Comparison of ENCODE assay signal across 24 cellular contexts in genomic region chr10:130207205-130207604, GRCh38.
DNase-seq lines count a peak whose midpoint lies in the region; ATAC-seq, FAIRE-seq and TF ChIP-seq lines count a peak whose summit lies in the region.
"Had no signal": no experiment of that assay in that cellular context is flagged by ENCODE, and none has a peak within 500 bp of the region (broad histone marks: within the 10 kb centered on the region; RNA-seq: fewer than 3 reads in every experiment).

No MANE protein-coding gene starts in this region.

- H3K4me1 ChIP-seq in HepG2 (ENCODE audit: insufficient read depth, low read length) (no peaks in the 10 kb centered on the region), right lobe of liver (no peaks in the 10 kb centered on the region), K562 (replicated peaks in 1 of 2; ENCODE audit: control insufficient read depth in 2 of 2, insufficient read depth in 2 of 2, low read length in 2 of 2) (peaks cover 0 to 6% of the 10 kb centered on the region in 2 experiments; a peak in 2 of 5 replicates), H1 (replicated peaks in 1 of 4; ENCODE audit: control insufficient read depth in 3 of 4, insufficient read depth in 4 of 4, low read length in 3 of 4) (no peaks in the 10 kb centered on the region)

- POLR2A ChIA-PET in HepG2 (lab: Yijun Ruan, JAX) (no interaction called here), K562 (lab: Yijun Ruan, JAX) (no interaction called here), H1 (lab: Charles Lee; ENCODE audit: partially characterized antibody) (no interaction called here)

- DNase-seq in HepG2 (ENCODE audit: low spot score) (no peak), right lobe of liver (no peak), K562 (ENCODE audit: extremely low read depth in 1 of 4, low spot score in 3 of 4) (no peak), H1 (ENCODE audit: low read depth in 1 of 2, low spot score in 2 of 2) (no peak), urothelium cell line (ENCODE audit: low spot score) (no peak), COLO668 (lab: John Stamatoyannopoulos, UW; ENCODE audit: unreplicated experiment) (no peak), GM19240 (ENCODE audit: insufficient read length, low spot score) (no peak)
- no peak for DNase-seq in effector memory CD8-positive, alpha-beta T cell
- DNase-seq: CD4-positive, CD25-positive, alpha-beta regulatory T cell; CD8-positive, alpha-beta T cell; DMS 273 treated with DMSO at 0.1 percent for 48 hours; DMS53; DMS79 treated with DMSO at 0.1 percent for 48 hours; GF-D8; HCEC 1CT had no signal

- no peak overlapping the region for H3K18ac ChIP-seq in H1 (ENCODE audit: extremely low read depth, low read length)

- H3K9me3 Mint-ChIP-seq in effector memory CD8-positive, alpha-beta T cell = no peaks in the 10 kb centered on the region
- H3K9me3 Mint-ChIP-seq: CD4-positive, CD25-positive, alpha-beta regulatory T cell; CD8-positive, alpha-beta T cell had no signal

- CTCF ChIA-PET in HepG2 (lab: Yijun Ruan, JAX; ENCODE audit: low intra/inter-chr PET ratio, low total read pairs) = no interaction called here
- CTCF ChIA-PET in K562 (lab: Yijun Ruan, JAX; ENCODE audit: low intra/inter-chr PET ratio) = no interaction called here
- CTCF ChIA-PET in H1 (lab: Charles Lee; ENCODE audit: partially characterized antibody) = no interaction called here

- TF ChIP-seq RAD21 in HepG2 (CRISPR knock-in tag; IDR thresholded peaks at IDR 0.05) = no peak
- TF ChIP-seq RAD21 in K562 (CRISPR knock-in tag; conservative IDR thresholded peaks at IDR 0.05 in 1 of 2, IDR thresholded peaks at IDR 0.05 in 1 of 2) = no peak
- no peak for TF ChIP-seq RAD21 in H1 (IDR thresholded peaks at IDR 0.05 in 1 of 2, conservative IDR thresholded peaks at IDR 0.05 in 1 of 2; ENCODE audit: low read depth in 2 of 2, low read length in 2 of 2)

- no peak overlapping the region for H2BK120ac ChIP-seq in H1 (replicated peaks; ENCODE audit: low read depth, low read length)

- 81% methylated on average over 3 of the region's 3 CpGs for WGBS in HepG2 (ENCODE audit: low lambda C conversion rate)
- 62% methylated on average over 3 of the region's 3 CpGs for WGBS in right lobe of liver (ENCODE audit: insufficient coverage, low coverage, low lambda C conversion rate, missing lambda C conversion rate)
- WGBS in K562 (ENCODE audit: insufficient coverage, low coverage, missing lambda C conversion rate) = no CpG with 5 or more reads among the region's 3 CpGs
- 90 to 100% methylated on average over 2 to 3 of the region's 3 CpGs for WGBS in H1 (ENCODE audit: extremely low coverage in 1 of 2, insufficient coverage in 1 of 2, insufficient read length in 1 of 2, insufficient replicate concordance in 2 of 2, low coverage in 1 of 2, low lambda C conversion rate in 2 of 2, missing lambda C conversion rate in 1 of 2), 2 experiments

- peak overlapping the region; percentile 94 for H3K56ac ChIP-seq in H1 (replicated peaks; ENCODE audit: insufficient read length, low read depth, low read length)

- H3K79me2 ChIP-seq in HepG2 (ENCODE audit: insufficient read depth, low read length) = no peaks in the 10 kb centered on the region
- H3K79me2 ChIP-seq in K562 (ENCODE audit: control insufficient read depth, insufficient read depth, low read length) = no peaks in the 10 kb centered on the region
- no peaks in the 10 kb centered on the region for H3K79me2 ChIP-seq in H1 (ENCODE audit: control insufficient read depth in 1 of 2, insufficient read depth in 2 of 2, low read length in 2 of 2)

- H3K36me3 ChIP-seq in HepG2 (replicated peaks in 1 of 2; ENCODE audit: control insufficient read depth in 1 of 2, insufficient read depth in 2 of 2, low read length in 2 of 2) (no peaks in the 10 kb centered on the region), right lobe of liver (no peaks in the 10 kb centered on the region), K562 (ENCODE audit: control insufficient read depth, insufficient read depth, low read length) (no peaks in the 10 kb centered on the region), H1 (ENCODE audit: control insufficient read depth in 2 of 4, insufficient read depth in 4 of 4, low read length in 3 of 4) (no peaks in the 10 kb centered on the region)
- H3K36me3 ChIP-seq: BLaER1 had no signal

- H3K27me3 ChIP-seq in HepG2 (ENCODE audit: control insufficient read depth in 1 of 2, insufficient read depth in 2 of 2, low read length in 2 of 2) (peaks cover 0 to 8% of the 10 kb centered on the region in 2 experiments; a peak in 2 of 5 replicates), right lobe of liver (no peaks in the 10 kb centered on the region), K562 (ENCODE audit: control insufficient read depth in 2 of 2, insufficient read depth in 2 of 2, low read length in 2 of 2) (no peaks in the 10 kb centered on the region), H1 (replicated peaks in 1 of 4; ENCODE audit: control insufficient read depth in 3 of 4, extremely low read depth in 1 of 4, insufficient read depth in 3 of 4, low read length in 3 of 4) (peaks cover 0 to 2% (median 0%) of the 10 kb centered on the region in 4 experiments; a peak in 1 of 7 replicates)
- H3K27me3 ChIP-seq: BLaER1 had no signal

- intact Hi-C loops in HepG2 (cut with micrococcal nuclease; ENCODE audit: unreplicated experiment) (no loop called here), right lobe of liver (cut with DNase I) (no loop called here), K562 (cut with micrococcal nuclease) (no loop called here)

- no peak overlapping the region for H3K14ac ChIP-seq in H1 (ENCODE audit: insufficient read length)

- no peak overlapping the region for H3K23ac ChIP-seq in H1 (ENCODE audit: insufficient read length)

- no peaks in the 10 kb centered on the region for H3K4me1 Mint-ChIP-seq in effector memory CD8-positive, alpha-beta T cell (ENCODE audit: low read depth in 2 of 2)
- H3K4me1 Mint-ChIP-seq: B cell; CD4-positive, CD25-positive, alpha-beta regulatory T cell; GM23338 had no signal

- H3K79me1 ChIP-seq in H1 (ENCODE audit: low read depth, low read length) = no peaks in the 10 kb centered on the region

- TF ChIP-seq EP300 in HepG2 (IDR thresholded peaks at IDR 0.05; ENCODE audit: low read depth in 2 of 2, low read length in 2 of 2) = no peak
- TF ChIP-seq EP300 in HepG2 (CRISPR knock-in tag; IDR thresholded peaks at IDR 0.05; ENCODE audit: borderline replicate concordance) = no peak
- TF ChIP-seq EP300 in K562 (IDR thresholded peaks at IDR 0.05; ENCODE audit: low read length) = no peak
- TF ChIP-seq EP300 in H1 (IDR thresholded peaks at IDR 0.05; ENCODE audit: borderline replicate concordance in 1 of 2, low read depth in 2 of 2, low read length in 2 of 2) = no peak

- no peak overlapping the region for H3K27ac Mint-ChIP-seq in effector memory CD8-positive, alpha-beta T cell
- H3K27ac Mint-ChIP-seq: B cell; CD4-positive, CD25-positive, alpha-beta regulatory T cell; CD8-positive, alpha-beta T cell; GM23338 had no signal

- H3K4me3 Mint-ChIP-seq in effector memory CD8-positive, alpha-beta T cell = no peak overlapping the region
- H3K4me3 Mint-ChIP-seq: B cell; CD4-positive, CD25-positive, alpha-beta regulatory T cell; CD8-positive, alpha-beta T cell; GM23338 had no signal

- ATAC-seq in HepG2 (no peak), right lobe of liver (no peak), K562 (no peak)
- no peak for ATAC-seq in effector memory CD8-positive, alpha-beta T cell (replicated peaks)
- ATAC-seq: CD8-positive, alpha-beta T cell; GM23338 had no signal

- H3K27me3 Mint-ChIP-seq in effector memory CD8-positive, alpha-beta T cell = no peaks in the 10 kb centered on the region
- H3K27me3 Mint-ChIP-seq: B cell; CD4-positive, CD25-positive, alpha-beta regulatory T cell had no signal

- H3K4me3 ChIP-seq in HepG2 (replicated peaks in 1 of 3; ENCODE audit: insufficient read depth in 1 of 3, low read depth in 2 of 3, low read length in 3 of 3) (no peak overlapping the region), right lobe of liver (no peak overlapping the region), K562 (no peak overlapping the region), H1 (ENCODE audit: extremely low read depth in 1 of 4, insufficient read depth in 2 of 4, low read depth in 3 of 4, low read length in 4 of 4) (no peak overlapping the region)
- H3K4me3 ChIP-seq: BLaER1, GM23338 had no signal

- no peaks in the 10 kb centered on the region for H4K20me1 ChIP-seq in HepG2 (ENCODE audit: insufficient read depth, low read length)
- no peaks in the 10 kb centered on the region for H4K20me1 ChIP-seq in K562 (replicated peaks; ENCODE audit: control insufficient read depth, insufficient read depth, low read length)
- H4K20me1 ChIP-seq in H1 (replicated peaks in 1 of 2; ENCODE audit: control insufficient read depth in 1 of 2, insufficient read depth in 2 of 2, low read length in 2 of 2) = peaks cover 0 to 5% of the 10 kb centered on the region in 2 experiments
- H4K20me1 ChIP-seq: BLaER1 had no signal

- TF ChIP-seq CTCF in HepG2 (CRISPR knock-in tag; IDR thresholded peaks at IDR 0.05) (no peak), right lobe of liver (IDR thresholded peaks at IDR 0.05) (no peak), K562 (IDR thresholded peaks at IDR 0.05 in 2 of 3, conservative IDR thresholded peaks at IDR 0.05 in 1 of 3; ENCODE audit: insufficient read depth in 2 of 3, low read depth in 1 of 3, low read length in 3 of 3) (no peak), H1 (IDR thresholded peaks at IDR 0.05; ENCODE audit: control extremely low read depth in 1 of 3, insufficient read depth in 1 of 3, low read depth in 1 of 3, low read length in 3 of 3) (no peak)

- no peaks in the 10 kb centered on the region for H3K9me1 ChIP-seq in K562 (ENCODE audit: control insufficient read depth, insufficient read depth, low read length)

- H4K91ac ChIP-seq in H1 (replicated peaks; ENCODE audit: insufficient read length, low read length) = peak overlapping the region; percentile 10

- H3K9me3 ChIP-seq in HepG2 (ENCODE audit: low read length) (no peaks in the 10 kb centered on the region), right lobe of liver (no peaks in the 10 kb centered on the region), K562 (replicated peaks; ENCODE audit: control insufficient read depth, insufficient read depth, low read depth, low read length) (no peaks in the 10 kb centered on the region), H1 (ENCODE audit: insufficient read depth in 2 of 2, low read depth in 1 of 2, low read length in 1 of 2) (no peaks in the 10 kb centered on the region)
- H3K9me3 ChIP-seq: BLaER1 had no signal

- H3K4ac ChIP-seq in H1 (replicated peaks; ENCODE audit: insufficient read length, low read depth, low read length) = no peak overlapping the region

- H3K4me2 ChIP-seq in HepG2 (ENCODE audit: low read depth, low read length) (no peak overlapping the region), K562 (ENCODE audit: insufficient read depth, low read length) (no peak overlapping the region), H1 (ENCODE audit: insufficient read depth in 1 of 2, low read depth in 2 of 2, low read length in 2 of 2) (no peak overlapping the region)
- H3K4me2 ChIP-seq: BLaER1, GM23338 had no signal

- H3K9ac ChIP-seq in HepG2 (ENCODE audit: insufficient read depth, low read depth, low read length) (no peak overlapping the region), K562 (ENCODE audit: insufficient read depth in 1 of 2, low read depth in 2 of 2, low read length in 2 of 2) (no peak overlapping the region), H1 (replicated peaks in 1 of 4; ENCODE audit: extremely low read depth in 1 of 4, low read depth in 3 of 4, low read length in 3 of 4) (no peak overlapping the region; a peak in 1 of 7 replicates)
- H3K9ac ChIP-seq: BLaER1 had no signal

- H3K36me3 Mint-ChIP-seq in effector memory CD8-positive, alpha-beta T cell (ENCODE audit: insufficient read depth) = no peaks in the 10 kb centered on the region
- H3K36me3 Mint-ChIP-seq: CD4-positive, CD25-positive, alpha-beta regulatory T cell; CD8-positive, alpha-beta T cell had no signal

- H3K27ac ChIP-seq in HepG2 (ENCODE audit: extremely low read length, insufficient read depth, low read length) (no peak overlapping the region), right lobe of liver (no peak overlapping the region), K562 (ENCODE audit: extremely low read depth, low read depth, low read length) (no peak overlapping the region), H1 (ENCODE audit: low read depth, low read length) (no peak overlapping the region)
- H3K27ac ChIP-seq: 22Rv1, BLaER1, C4-2B had no signal

- H2BK15ac ChIP-seq in H1 (ENCODE audit: low read length) = no peak overlapping the region

- peak overlapping the region; percentile 82; the same call in 1 of the 2 replicates for H2BK12ac ChIP-seq in H1 (ENCODE audit: low read depth, low read length)

- H2AFZ ChIP-seq in HepG2 (ENCODE audit: low read length) (no peak overlapping the region), K562 (ENCODE audit: low read depth, low read length) (no peak overlapping the region), H1 (ENCODE audit: low read length) (no peak overlapping the region)
- H2AFZ ChIP-seq: GM23338 had no signal

- BruUV-seq in HepG2 (replicated peaks; lab: Mats Ljungman, UMichigan) = no TSS peak
- BruUV-seq in K562 (replicated peaks; lab: Mats Ljungman, UMichigan) = no TSS peak

- no peak overlapping the region for H2BK20ac ChIP-seq in H1 (ENCODE audit: low read length)

- no peak overlapping the region; the same call in 1 of the 2 replicates for H2BK5ac ChIP-seq in H1 (ENCODE audit: low read depth, low read length)

- H2AK5ac ChIP-seq in H1 (ENCODE audit: low read depth, low read length) = peak overlapping the region; percentile 65; the same call in 1 of the 2 replicates

- H3K23me2 ChIP-seq in H1 (ENCODE audit: low read depth, low read length) = peaks cover 8% of the 10 kb centered on the region; the same call in 1 of the 2 replicates

- no peak for TF ChIP-seq POLR2A in HepG2 (IDR thresholded peaks at IDR 0.05; ENCODE audit: insufficient read depth in 1 of 2, low read depth in 2 of 2, low read length in 2 of 2)
- TF ChIP-seq POLR2A in right lobe of liver (IDR thresholded peaks at IDR 0.05) = no peak
- no peak for TF ChIP-seq POLR2A in K562 (conservative IDR thresholded peaks at IDR 0.05)
- no peak for TF ChIP-seq POLR2A in H1 (IDR thresholded peaks at IDR 0.05; ENCODE audit: control extremely low read depth in 1 of 2, low read depth in 2 of 2, low read length in 2 of 2)

- H4K5ac ChIP-seq in H1 (ENCODE audit: insufficient read length, low read depth, low read length) = no peak overlapping the region

- in situ Hi-C loops in HepG2 (cut with HindIII; ENCODE audit: extremely low pct_ligation_motif_present, low pct_unique_long_range_greater_than_20kb) = no loop called here
- in situ Hi-C loops in K562 (cut with MboI) = no loop called here

- no peak for FAIRE-seq in HepG2 (lab: Jason Lieb, UNC)
- no peak for FAIRE-seq in K562 (lab: Jason Lieb, UNC)
- no peak for FAIRE-seq in H1 (lab: Jason Lieb, UNC)
- FAIRE-seq in urothelium cell line (lab: Jason Lieb, UNC) = peak; percentile 55
- FAIRE-seq: A204.1, D721Med, GM12892, H54 had no signal

- no peak overlapping the region for H4K8ac ChIP-seq in H1 (ENCODE audit: extremely low read depth, insufficient read depth, low read length)

Comparison
In these comparisons a context has a peak if more than half of its experiments do, and no peak if none do; other contexts are left out.
1. Of the 241 proteins assayed by ChIP-seq in both HepG2 and K562: peak only in HepG2: none; only in K562: ZBTB43; in both: none; in neither: 239; mixed calls (peak in some experiments, not most) for 1.